In genomic region chr6:90386796-90387390, GRCh38 we compare ENCODE assay signal across 26 cellular contexts.
A peak's percentile ranks its signal among the peaks of the same experiment; 100 is the strongest.
DNase-seq lines count a peak whose midpoint lies in the region; ATAC-seq, FAIRE-seq and TF ChIP-seq lines count a peak whose summit lies in the region.
"Had no signal": no experiment of that assay in that cellular context is flagged by ENCODE, and none has a peak within 500 bp of the region (broad histone marks: within the 10 kb centered on the region; RNA-seq: fewer than 3 reads in every experiment).

No MANE protein-coding gene starts in this region.

- CTCF ChIA-PET in H1 (lab: Charles Lee; ENCODE audit: partially characterized antibody), result interaction anchor here (0.7 to 8.7 kb wide), 6 partner anchors 16 to 99 kb away, joined by 3 to 94 read pairs (median 4); no protein-coding TSS in a partner anchor

- peak in 3 of 4 donors; percentile 75 to 78 (median 76) for ATAC-seq in heart left ventricle
- ATAC-seq in GM19035 (IDR thresholded peaks at IDR 0.05; ENCODE audit: unreplicated experiment), result no peak
- ATAC-seq: A549; activated naive CD4-positive, alpha-beta T cell treated with anti-CD3 and anti-CD28 coated beads, Interleukin-2, amount 50 U/mL, for 72 hours; activated T-helper 17 cell treated with anti-CD3 and anti-CD28 coated beads, Interleukin-2, amount 50 U/mL, for 72 hours; stimulated activated effector memory CD8-positive, alpha-beta T cell treated with anti-CD3 and anti-CD28 coated beads, Interleukin-12 subunit alpha, Interleukin-12 subunit beta, amount 100 ng/mL, for 72 hours had no signal

- H3K56ac ChIP-seq in H1 (replicated peaks; ENCODE audit: insufficient read length, low read depth, low read length), result no peak overlapping the region

- H3K14ac ChIP-seq in H1 (ENCODE audit: insufficient read length), result no peak overlapping the region

- no peak overlapping the region for H2AK5ac ChIP-seq in H1 (ENCODE audit: low read depth, low read length)

- H3K23me2 ChIP-seq in H1 (ENCODE audit: low read depth, low read length), result no peaks in the 10 kb centered on the region

- no peak for FAIRE-seq in H1 (lab: Jason Lieb, UNC)
- FAIRE-seq: A549, urothelium cell line had no signal

- H2BK20ac ChIP-seq in H1 (ENCODE audit: low read length), result peak overlapping the region; percentile 36; the same call in 1 of the 2 replicates

- H3K36me3 ChIP-seq in heart left ventricle, result no peaks in the 10 kb centered on the region
- no peaks in the 10 kb centered on the region for H3K36me3 ChIP-seq in right atrium auricular region
- no peaks in the 10 kb centered on the region; the same call in 1 of the 2 replicates for H3K36me3 ChIP-seq in OCI-LY1 (ENCODE audit: insufficient read depth, low read length)
- no peaks in the 10 kb centered on the region for H3K36me3 ChIP-seq in H1 (ENCODE audit: control insufficient read depth in 2 of 4, insufficient read depth in 4 of 4, low read length in 3 of 4)
- no peaks in the 10 kb centered on the region for H3K36me3 ChIP-seq in sigmoid colon
- no peaks in the 10 kb centered on the region for H3K36me3 ChIP-seq in GM23248 (ENCODE audit: low read depth)
- H3K36me3 ChIP-seq: ascending aorta, BE2C, suprapubic skin, WERI-Rb-1 had no signal

- no peak overlapping the region; the same call in 1 of the 2 replicates for H3K18ac ChIP-seq in H1 (ENCODE audit: extremely low read depth, low read length)

- H3K9ac ChIP-seq in OCI-LY1 (ENCODE audit: low read length) (peak overlapping the region; percentile 77), H1 (replicated peaks in 1 of 4; ENCODE audit: extremely low read depth in 1 of 4, low read depth in 3 of 4, low read length in 3 of 4) (no peak overlapping the region), GM23248 (no peak overlapping the region)

- H3K4me3 ChIP-seq in heart left ventricle (no peak overlapping the region), right atrium auricular region (no peak overlapping the region), OCI-LY1 (ENCODE audit: low read depth, low read length, poor library complexity, severe bottlenecking) (peak overlapping the region; percentile 51), H1 (ENCODE audit: extremely low read depth in 1 of 4, insufficient read depth in 2 of 4, low read depth in 3 of 4, low read length in 4 of 4) (no peak overlapping the region), sigmoid colon (no peak overlapping the region), GM23248 (no peak overlapping the region)
- H3K4me3 ChIP-seq: A549, ascending aorta, smooth muscle cell, suprapubic skin had no signal

- H4K91ac ChIP-seq in H1 (replicated peaks; ENCODE audit: insufficient read length, low read length), result no peak overlapping the region

- TF ChIP-seq POLR2A in heart left ventricle (IDR thresholded peaks at IDR 0.05) (no peak), H1 (IDR thresholded peaks at IDR 0.05; ENCODE audit: control extremely low read depth in 1 of 2, low read depth in 2 of 2, low read length in 2 of 2) (no peak), sigmoid colon (IDR thresholded peaks at IDR 0.05) (no peak)

- no peak overlapping the region for H2BK120ac ChIP-seq in H1 (replicated peaks; ENCODE audit: low read depth, low read length)

- no peak for TF ChIP-seq CTCF in heart left ventricle (IDR thresholded peaks at IDR 0.05)
- TF ChIP-seq CTCF in right atrium auricular region (IDR thresholded peaks at IDR 0.05), result no peak
- TF ChIP-seq CTCF in OCI-LY1 (IDR thresholded peaks at IDR 0.05; ENCODE audit: low read length), result no peak
- TF ChIP-seq CTCF in H1 (IDR thresholded peaks at IDR 0.05; ENCODE audit: control extremely low read depth in 1 of 3, insufficient read depth in 1 of 3, low read depth in 1 of 3, low read length in 3 of 3), result no peak
- TF ChIP-seq CTCF in sigmoid colon (IDR thresholded peaks at IDR 0.05), result no peak

- in situ Hi-C loops in GM23248 (cut with MboI), result no loop called here

- H3K4me2 ChIP-seq in OCI-LY1 (ENCODE audit: low read length) (peak overlapping the region; percentile 84), H1 (ENCODE audit: insufficient read depth in 1 of 2, low read depth in 2 of 2, low read length in 2 of 2) (no peak overlapping the region; a peak in 1 of 4 replicates), GM23248 (ENCODE audit: unreplicated experiment) (no peak overlapping the region)
- H3K4me2 ChIP-seq: A549, smooth muscle cell had no signal

- no peaks in the 10 kb centered on the region for H3K9me3 ChIP-seq in heart left ventricle
- no peaks in the 10 kb centered on the region for H3K9me3 ChIP-seq in right atrium auricular region
- no peaks in the 10 kb centered on the region for H3K9me3 ChIP-seq in OCI-LY1 (ENCODE audit: low read length)
- H3K9me3 ChIP-seq in H1 (ENCODE audit: insufficient read depth in 2 of 2, low read depth in 1 of 2, low read length in 1 of 2), result no peaks in the 10 kb centered on the region
- no peaks in the 10 kb centered on the region for H3K9me3 ChIP-seq in sigmoid colon
- H3K9me3 ChIP-seq in GM23248 (ENCODE audit: low read depth), result no peaks in the 10 kb centered on the region
- H3K9me3 ChIP-seq: A549, ascending aorta, BE2C, suprapubic skin had no signal

- no peaks in the 10 kb centered on the region for H3K79me2 ChIP-seq in OCI-LY1 (ENCODE audit: insufficient read depth, low read length)
- H3K79me2 ChIP-seq in H1 (ENCODE audit: control insufficient read depth in 1 of 2, insufficient read depth in 2 of 2, low read length in 2 of 2), result no peaks in the 10 kb centered on the region
- H3K79me2 ChIP-seq in GM23248 (ENCODE audit: insufficient read depth), result no peaks in the 10 kb centered on the region

- TF ChIP-seq EP300 in H1 (IDR thresholded peaks at IDR 0.05; ENCODE audit: borderline replicate concordance in 1 of 2, low read depth in 2 of 2, low read length in 2 of 2) (no peak), sigmoid colon (IDR thresholded peaks at IDR 0.05) (no peak)

- H4K8ac ChIP-seq in H1 (ENCODE audit: extremely low read depth, insufficient read depth, low read length), result no peak overlapping the region

- H3K23ac ChIP-seq in H1 (ENCODE audit: insufficient read length), result no peak overlapping the region

- no peak overlapping the region for H2AFZ ChIP-seq in OCI-LY1 (ENCODE audit: low read length)
- no peak overlapping the region for H2AFZ ChIP-seq in H1 (ENCODE audit: low read length)
- H2AFZ ChIP-seq in GM23248, result no peak overlapping the region

- H3F3A ChIP-seq in OCI-LY1 (ENCODE audit: insufficient read depth, low read length) (peaks cover 11% of the 10 kb centered on the region; the same call in 1 of the 2 replicates), GM23248 (ENCODE audit: insufficient read depth) (no peaks in the 10 kb centered on the region)

- no peak for TF ChIP-seq RAD21 in H1 (IDR thresholded peaks at IDR 0.05 in 1 of 2, conservative IDR thresholded peaks at IDR 0.05 in 1 of 2; ENCODE audit: low read depth in 2 of 2, low read length in 2 of 2)

- POLR2A ChIA-PET in H1 (lab: Charles Lee; ENCODE audit: partially characterized antibody), result no interaction called here

- H4K20me1 ChIP-seq in OCI-LY1 (ENCODE audit: insufficient read depth, low read length), result no peaks in the 10 kb centered on the region
- no peaks in the 10 kb centered on the region for H4K20me1 ChIP-seq in H1 (replicated peaks in 1 of 2; ENCODE audit: control insufficient read depth in 1 of 2, insufficient read depth in 2 of 2, low read length in 2 of 2)
- no peaks in the 10 kb centered on the region for H4K20me1 ChIP-seq in GM23248 (ENCODE audit: insufficient read depth)

- H3K27me3 ChIP-seq in heart left ventricle (no peaks in the 10 kb centered on the region), right atrium auricular region (no peaks in the 10 kb centered on the region), OCI-LY1 (ENCODE audit: insufficient read depth, low read length) (no peaks in the 10 kb centered on the region), H1 (replicated peaks in 1 of 4; ENCODE audit: control insufficient read depth in 3 of 4, extremely low read depth in 1 of 4, insufficient read depth in 3 of 4, low read length in 3 of 4) (no peaks in the 10 kb centered on the region), sigmoid colon (no peaks in the 10 kb centered on the region), GM23248 (replicated peaks; ENCODE audit: insufficient read depth) (peaks cover 40% of the 10 kb centered on the region)
- H3K27me3 ChIP-seq: ascending aorta, suprapubic skin had no signal

- H3K27ac ChIP-seq in heart left ventricle, result no peak overlapping the region
- H3K27ac ChIP-seq in right atrium auricular region, result no peak overlapping the region
- H3K27ac ChIP-seq in OCI-LY1 (ENCODE audit: low read depth, low read length, poor library complexity, severe bottlenecking), result peak overlapping the region; percentile 100
- H3K27ac ChIP-seq in H1 (ENCODE audit: low read depth, low read length), result no peak overlapping the region
- no peak overlapping the region for H3K27ac ChIP-seq in sigmoid colon
- H3K27ac ChIP-seq in GM23248, result no peak overlapping the region
- H3K27ac ChIP-seq: A549, ascending aorta, suprapubic skin, WERI-Rb-1 had no signal

- WGBS in heart left ventricle, 4 donors, result 30 to 37% (median 34%) methylated on average over 9 of the region's 9 CpGs
- WGBS in H1 (ENCODE audit: extremely low coverage in 1 of 2, insufficient coverage in 1 of 2, insufficient read length in 1 of 2, insufficient replicate concordance in 2 of 2, low coverage in 1 of 2, low lambda C conversion rate in 2 of 2, missing lambda C conversion rate in 1 of 2), 2 experiments, result 72% methylated on average over 9 of the region's 9 CpGs; no CpG with 5 or more reads in 1 of the 2 experiments
- 16 to 59% methylated on average over 9 of the region's 9 CpGs for WGBS in sigmoid colon, 2 donors
- WGBS in GM23248 (ENCODE audit: low coverage in 1 of 2, low lambda C conversion rate in 2 of 2, missing lambda C conversion rate in 2 of 2), 2 experiments, result 57 to 66% methylated on average over 7 to 9 of the region's 9 CpGs

- H2BK12ac ChIP-seq in H1 (ENCODE audit: low read depth, low read length), result no peak overlapping the region

- H3K4me1 ChIP-seq in heart left ventricle, result peaks cover 0 to 3% (median 0%) of the 10 kb centered on the region in 12 donors
- no peaks in the 10 kb centered on the region for H3K4me1 ChIP-seq in right atrium auricular region
- peaks cover 84% of the 10 kb centered on the region for H3K4me1 ChIP-seq in OCI-LY1 (ENCODE audit: insufficient read depth, low read length, severe bottlenecking)
- peaks cover 5 to 17% (median 11%) of the 10 kb centered on the region in 4 experiments for H3K4me1 ChIP-seq in H1 (replicated peaks in 1 of 4; ENCODE audit: control insufficient read depth in 3 of 4, insufficient read depth in 4 of 4, low read length in 3 of 4)
- H3K4me1 ChIP-seq in sigmoid colon, result no peaks in the 10 kb centered on the region
- no peaks in the 10 kb centered on the region for H3K4me1 ChIP-seq in GM23248 (ENCODE audit: insufficient read depth)
- H3K4me1 ChIP-seq: A549, BE2C, suprapubic skin had no signal

- intact Hi-C loops in heart left ventricle (cut with DNase I) (loop anchor here in 3 of 10 donors (5.0 kb wide), 3 partner anchors 90 to 415 kb away; partner anchors contain the start of gene BACH2 (in 1 of the 3)), sigmoid colon (cut with DNase I) (no loop called here)

- DNase-seq in heart left ventricle (peak in 1 of 5 donors; percentile 18), right atrium auricular region (ENCODE audit: low spot score) (no peak), H1 (ENCODE audit: low read depth in 1 of 2, low spot score in 2 of 2) (no peak), sigmoid colon (peak; percentile 70), GM23248 (no peak), KG1 (lab: John Stamatoyannopoulos, UW) (no peak)
- DNase-seq: activated CD4-positive, alpha-beta T cell treated with anti-CD3 and anti-CD28 coated beads, Interleukin-2, amount 50 U/mL, for 4 hours; BE2C; GF-D8; immature natural killer cell; Karpas-422; MV-4-11; NCI-H1694 treated with DMSO at 0.1 percent for 48 hours; NCI-H526 treated with DMSO at 0.1 percent for 48 hours; stimulated activated CD4-positive, alpha-beta T cell treated with anti-CD3 and anti-CD28 coated beads, Interleukin-2, amount 100 ng/mL, for 24 hours; WERI-Rb-1 had no signal

- no peak overlapping the region for H4K5ac ChIP-seq in H1 (ENCODE audit: insufficient read length, low read depth, low read length)

- H3K4ac ChIP-seq in H1 (replicated peaks; ENCODE audit: insufficient read length, low read depth, low read length), result no peak overlapping the region

- no peaks in the 10 kb centered on the region for H3K9me2 ChIP-seq in OCI-LY1 (ENCODE audit: low read depth, low read length)
- H3K9me2 ChIP-seq in GM23248 (ENCODE audit: insufficient read depth), result no peaks in the 10 kb centered on the region

- no peak overlapping the region for H2BK5ac ChIP-seq in H1 (ENCODE audit: low read depth, low read length)

- no peak overlapping the region for H2BK15ac ChIP-seq in H1 (ENCODE audit: low read length)

- no peaks in the 10 kb centered on the region for H3K79me1 ChIP-seq in H1 (ENCODE audit: low read depth, low read length)
